In genomic region chr13:76210262-76210661, GRCh38 we compare ENCODE assay signal across 14 cellular contexts.
DNase-seq lines count a peak whose midpoint lies in the region; ATAC-seq lines count a peak whose summit lies in the region.
"Had no signal": no experiment of that assay in that cellular context is flagged by ENCODE, and none has a peak within 500 bp of the region (broad histone marks: within the 10 kb centered on the region; RNA-seq: fewer than 3 reads in every experiment).

No MANE protein-coding gene starts in this region.

- H3K9ac ChIP-seq in mesenchymal stem cell (ENCODE audit: low read length) = no peak overlapping the region

- no peaks in the 10 kb centered on the region for H3K4me1 ChIP-seq in mesenchymal stem cell (ENCODE audit: control insufficient read depth, insufficient read depth, low read depth, low read length)

- no peak overlapping the region for H4K91ac ChIP-seq in mesenchymal stem cell (ENCODE audit: low read length)

- no peak overlapping the region for H3K27ac ChIP-seq in mesenchymal stem cell (ENCODE audit: low read length, poor library complexity, severe bottlenecking)
- H3K27ac ChIP-seq: thoracic aorta had no signal

- H2AFZ ChIP-seq in mesenchymal stem cell (ENCODE audit: low read depth, low read length) = no peak overlapping the region

- DNase-seq in Jurkat, Clone E6-1 (ENCODE audit: low read depth, low spot score) = peak; percentile 3
- DNase-seq in NCI-H510A (lab: John Stamatoyannopoulos, UW) = peak; percentile 0
- DNase-seq in fibroblast of gingiva (ENCODE audit: low read depth) = peak; percentile 10
- peak; percentile 20 for DNase-seq in mesenchymal stem cell
- DNase-seq in AML-193 (lab: John Stamatoyannopoulos, UW) = no peak
- DNase-seq in activated T-cell treated with anti-CD3 and anti-CD28 coated beads, Interleukin-2, amount 50 U/mL, for 48 hours = no peak
- DNase-seq: activated naive CD4-positive, alpha-beta T cell treated with anti-CD3 and anti-CD28 coated beads, Interleukin-2, amount 10 ng/mL, durations not matched to agents 7 days and 5 days; head of caudate nucleus; MM.1S; naive B cell; SW 1271 had no signal

- no peak overlapping the region for H3K4me3 ChIP-seq in Jurkat, Clone E6-1 (ENCODE audit: low read length)
- H3K4me3 ChIP-seq in mesenchymal stem cell (ENCODE audit: insufficient read depth in 1 of 2, low read depth in 1 of 2, low read length in 2 of 2) = no peak overlapping the region
- H3K4me3 ChIP-seq: thoracic aorta had no signal

- H3K4ac ChIP-seq in mesenchymal stem cell (ENCODE audit: low read depth in 1 of 2, low read length in 2 of 2) = no peak overlapping the region

- no peak overlapping the region for H3K18ac ChIP-seq in mesenchymal stem cell (ENCODE audit: low read depth in 1 of 2, low read length in 2 of 2)

- no peaks in the 10 kb centered on the region for H3K9me3 ChIP-seq in mesenchymal stem cell (ENCODE audit: control insufficient read depth, low read length)
- H3K9me3 ChIP-seq: thoracic aorta had no signal

- 97% methylated on average over 1 of the region's 1 CpG for WGBS in mesenchymal stem cell

- H3K79me1 ChIP-seq in mesenchymal stem cell (replicated peaks; ENCODE audit: low read length, poor library complexity, severe bottlenecking) = no peaks in the 10 kb centered on the region

- H2BK120ac ChIP-seq in mesenchymal stem cell (ENCODE audit: low read depth, low read length) = no peak overlapping the region

- H2AK5ac ChIP-seq in mesenchymal stem cell (ENCODE audit: low read length, severe bottlenecking) = no peak overlapping the region

- H3K36me3 ChIP-seq in mesenchymal stem cell (ENCODE audit: control insufficient read depth in 1 of 2, insufficient read depth in 2 of 2, low read depth in 1 of 2, low read length in 2 of 2) = no peaks in the 10 kb centered on the region
- H3K36me3 ChIP-seq: thoracic aorta had no signal

- no peak overlapping the region for H3K4me2 ChIP-seq in mesenchymal stem cell (ENCODE audit: low read length, poor library complexity, severe bottlenecking)

- no peak overlapping the region for H2BK12ac ChIP-seq in mesenchymal stem cell (ENCODE audit: low read length in 2 of 2)

- no peak overlapping the region for H2BK15ac ChIP-seq in mesenchymal stem cell (ENCODE audit: low read depth, poor library complexity, severe bottlenecking)

- H4K8ac ChIP-seq in mesenchymal stem cell (ENCODE audit: low read length) = no peak overlapping the region

- H3K14ac ChIP-seq in mesenchymal stem cell (ENCODE audit: low read length in 2 of 2) = no peak overlapping the region

- H3K27me3 ChIP-seq in mesenchymal stem cell (ENCODE audit: control insufficient read depth in 1 of 2, insufficient read depth in 1 of 2, low read length in 2 of 2) = no peaks in the 10 kb centered on the region

- ATAC-seq in GM19395 (IDR thresholded peaks at IDR 0.05; ENCODE audit: unreplicated experiment) = no peak
- ATAC-seq: WTC11 had no signal

- H3K23ac ChIP-seq in mesenchymal stem cell (ENCODE audit: low read length in 2 of 2) = no peak overlapping the region

- H2BK5ac ChIP-seq in mesenchymal stem cell (ENCODE audit: low read depth, low read length, poor library complexity, severe bottlenecking) = no peak overlapping the region

Comparison
In these comparisons a context has a peak if more than half of its experiments do, and no peak if none do; other contexts are left out.
1. DNase-seq: peak in Jurkat, Clone E6-1 (single experiment), NCI-H510A (single experiment), fibroblast of gingiva (single experiment) and mesenchymal stem cell (single experiment); none in AML-193 (0 of 2) and activated T-cell treated with anti-CD3 and anti-CD28 coated beads, Interleukin-2, amount 50 U/mL, for 48 hours (0 of 2).